Comparison of ENCODE assay signal across 28 cellular contexts in genomic region chr12:69949324-69949723, GRCh38.
"Had no signal": no experiment of that assay in that cellular context is flagged by ENCODE, and none has a peak within 500 bp of the region (broad histone marks: within the 10 kb centered on the region; RNA-seq: fewer than 3 reads in every experiment).

No MANE protein-coding gene starts in this region.

- H3K4me3 Mint-ChIP-seq: immature natural killer cell; mesothelial cell of epicardium; naive thymus-derived CD4-positive, alpha-beta T cell; natural killer cell treated with Interleukin-12 subunit alpha and Interleukin-12 subunit beta and Interleukin-15 and Interleukin-18, amount 100 ng/mL, for 72 hours; stimulated activated naive B cell treated with anti-CD40 and anti-IgM and Interleukin-4, amounts not matched to agents 10 μg/mL and 1 μg/mL and 100 μg/mL, for 72 hours had no signal

- H3K9me3 Mint-ChIP-seq: natural killer cell treated with Interleukin-12 subunit alpha and Interleukin-12 subunit beta and Interleukin-15 and Interleukin-18, amount 100 ng/mL, for 72 hours; stimulated activated naive B cell treated with anti-CD40 and anti-IgM and Interleukin-4, amounts not matched to agents 10 μg/mL and 1 μg/mL and 100 μg/mL, for 72 hours had no signal

- H3K27ac ChIP-seq: pancreas, psoas muscle, skin epidermis, stomach, testis, thyroid gland, transverse colon, upper lobe of left lung, vagina had no signal

- DNase-seq: head of caudate nucleus; hypothalamus; immature natural killer cell; kidney; mesendoderm; naive thymus-derived CD4-positive, alpha-beta T cell; nucleus accumbens; pancreas; posterior cingulate gyrus; stimulated activated CD4-positive, alpha-beta T cell treated with anti-CD3 and anti-CD28 coated beads, Interleukin-12 subunit alpha, Interleukin-12 subunit beta, amount 100 ng/mL, for 4 hours; stimulated activated CD4-positive, alpha-beta T cell treated with anti-CD3 and anti-CD28 coated beads, Interleukin-15, amount 100 ng/mL, for 24 hours; stimulated activated CD4-positive, alpha-beta T cell treated with anti-CD3 and anti-CD28 coated beads, Interleukin-2, amount 100 ng/mL, for 24 hours; stimulated activated CD4-positive, alpha-beta T cell treated with anti-CD3 and anti-CD28 coated beads, Interleukin-4, amount 100 ng/mL, for 1 hour; stimulated activated naive B cell treated with anti-CD40 and anti-IgM and Interleukin-4, amounts not matched to agents 10 μg/mL and 1 μg/mL and 100 μg/mL, for 72 hours; stimulated activated naive CD8-positive, alpha-beta T cell treated with anti-CD3 and anti-CD28 coated beads, Interleukin-15, Interleukin-2, amounts not matched to agents 100 U/mL and 50 U/mL, for 24 hours; stomach; testis; thyroid gland; transverse colon had no signal

- H3K9me3 ChIP-seq: pancreas, psoas muscle, stomach, testis, thyroid gland, transverse colon, vagina had no signal

- H3K27ac Mint-ChIP-seq: immature natural killer cell; mesothelial cell of epicardium; naive thymus-derived CD4-positive, alpha-beta T cell; natural killer cell treated with Interleukin-12 subunit alpha and Interleukin-12 subunit beta and Interleukin-15 and Interleukin-18, amount 100 ng/mL, for 72 hours; stimulated activated naive B cell treated with anti-CD40 and anti-IgM and Interleukin-4, amounts not matched to agents 10 μg/mL and 1 μg/mL and 100 μg/mL, for 72 hours had no signal

- H3K36me3 Mint-ChIP-seq: mesothelial cell of epicardium; naive thymus-derived CD4-positive, alpha-beta T cell; natural killer cell treated with Interleukin-12 subunit alpha and Interleukin-12 subunit beta and Interleukin-15 and Interleukin-18, amount 100 ng/mL, for 72 hours; stimulated activated naive B cell treated with anti-CD40 and anti-IgM and Interleukin-4, amounts not matched to agents 10 μg/mL and 1 μg/mL and 100 μg/mL, for 72 hours had no signal

- H3K4me1 ChIP-seq: pancreas, psoas muscle, stomach, testis, thyroid gland, upper lobe of left lung, vagina had no signal

- H3K36me3 ChIP-seq: pancreas, stomach, thyroid gland, transverse colon, upper lobe of left lung, vagina had no signal

- H3K4me3 ChIP-seq: lung, pancreas, psoas muscle, skin epidermis, stomach, testis, thyroid gland, transverse colon, upper lobe of left lung, vagina had no signal

- H3K4me1 Mint-ChIP-seq: immature natural killer cell; naive thymus-derived CD4-positive, alpha-beta T cell; stimulated activated naive B cell treated with anti-CD40 and anti-IgM and Interleukin-4, amounts not matched to agents 10 μg/mL and 1 μg/mL and 100 μg/mL, for 72 hours had no signal

- ATAC-seq: left lobe of liver; naive thymus-derived CD4-positive, alpha-beta T cell; natural killer cell treated with Interleukin-12 subunit alpha and Interleukin-12 subunit beta and Interleukin-15 and Interleukin-18, amount 100 ng/mL, for 72 hours; pancreas; psoas muscle; sciatic nerve; stimulated activated naive B cell treated with anti-CD40 and anti-IgM and Interleukin-4, amounts not matched to agents 10 μg/mL and 1 μg/mL and 100 μg/mL, for 72 hours; stimulated activated naive CD8-positive, alpha-beta T cell treated with anti-CD3 and anti-CD28 coated beads, Interleukin-15, Interleukin-2, amounts not matched to agents 100 U/mL and 50 U/mL, for 24 hours had no signal

- H3K27me3 ChIP-seq: pancreas, stomach, testis, thyroid gland, transverse colon, upper lobe of left lung, vagina had no signal

- H3K27me3 Mint-ChIP-seq: stimulated activated naive B cell treated with anti-CD40 and anti-IgM and Interleukin-4, amounts not matched to agents 10 μg/mL and 1 μg/mL and 100 μg/mL, for 72 hours had no signal
